In genomic region chr11:75399344-75400109, GRCh38 we compare ENCODE assay signal across 8 cellular contexts. TPM values are rescaled to one million over a fixed set of nuclear protein-coding genes. Genes with fewer than 3 reads are reported as not detected.
A peak's percentile ranks its signal among the peaks of the same experiment; 100 is the strongest.
DNase-seq lines count a peak whose midpoint lies in the region; ATAC-seq and TF ChIP-seq lines count a peak whose summit lies in the region.

TSS of gene RPS3 (plus strand) at chr11:75399518. CDS start at chr11:75399548, 30 bp downstream.

- H3K27me3 Mint-ChIP-seq in activated T-helper 1 cell treated with anti-CD3 and anti-CD28 coated beads, Interleukin-12 subunit alpha, Interleukin-12 subunit beta, Interleukin-2, Interleukin-4 antibody, amounts not matched to agents 30 ng/mL and 10 ng/mL and 1 ng/mL, durations not matched to agents 14 hours and 24 hours and 36 hours (ENCODE audit: insufficient read depth), result peaks cover 3% of the 10 kb centered on the region
- H3K27me3 Mint-ChIP-seq in natural killer cell (ENCODE audit: low read depth in 2 of 2), result peaks cover 0 to 4% of the 10 kb centered on the region in 2 donors

- H3K4me1 Mint-ChIP-seq in activated T-helper 1 cell treated with anti-CD3 and anti-CD28 coated beads, Interleukin-12 subunit alpha, Interleukin-12 subunit beta, Interleukin-2, Interleukin-4 antibody, amounts not matched to agents 30 ng/mL and 10 ng/mL and 1 ng/mL, durations not matched to agents 14 hours and 24 hours and 36 hours (ENCODE audit: low read depth), result peaks cover 51% of the 10 kb centered on the region
- peaks cover 51 to 54% of the 10 kb centered on the region in 2 donors for H3K4me1 Mint-ChIP-seq in natural killer cell

- H3K4me2 ChIP-seq in DOHH2 (ENCODE audit: low read length), result peak within 1 kb of the TSS; percentile 61

- peaks cover 48% of the 10 kb centered on the region for H3F3A ChIP-seq in DOHH2 (ENCODE audit: control insufficient read depth, insufficient read depth)

- H3K27ac ChIP-seq in DOHH2 (ENCODE audit: low read depth, low read length) (peak within 1 kb of the TSS; percentile 84), KOPT-K1 (ENCODE audit: low read depth, low read length, poor library complexity, severe bottlenecking) (peak within 1 kb of the TSS; percentile 84)

- H4K20me1 ChIP-seq in DOHH2 (ENCODE audit: control insufficient read depth, insufficient read depth, low read depth, low read length), result peaks cover 46% of the 10 kb centered on the region

- TF ChIP-seq CTCF in DOHH2 (IDR thresholded peaks at IDR 0.05; ENCODE audit: low read depth, low read length, poor library complexity, severe bottlenecking), result peak; percentile 41
- TF ChIP-seq CTCF in fibroblast of mammary gland (conservative IDR thresholded peaks at IDR 0.05; ENCODE audit: control insufficient read depth, insufficient read depth, low read depth, low read length), result no peak
- no peak for TF ChIP-seq CTCF in natural killer cell (IDR thresholded peaks at IDR 0.05)

- peak; percentile 90 for DNase-seq in RPMI7951 (ENCODE audit: low read depth)
- peak; percentile 86 for DNase-seq in activated T-helper 1 cell treated with anti-CD3 and anti-CD28 coated beads, Interleukin-12 subunit alpha, Interleukin-12 subunit beta, Interleukin-2, Interleukin-4 antibody, amounts not matched to agents 30 ng/mL and 10 ng/mL and 1 ng/mL, durations not matched to agents 14 hours and 24 hours and 36 hours (ENCODE audit: low spot score)
- peak; percentile 88 for DNase-seq in fibroblast of mammary gland (ENCODE audit: low read depth)
- DNase-seq in natural killer cell, result peak; percentile 86
- DNase-seq in stimulated activated naive CD4-positive, alpha-beta T cell treated with Interleukin-2 at 50 U/mL for 16 hours (lab: John Stamatoyannopoulos, UW), result peak; percentile 85

- H3K36me3 ChIP-seq in DOHH2 (ENCODE audit: control insufficient read depth, low read length) (peaks cover 52% of the 10 kb centered on the region), KOPT-K1 (ENCODE audit: insufficient read depth, low read length) (peaks cover 46% of the 10 kb centered on the region)

- H3K79me2 ChIP-seq in DOHH2 (ENCODE audit: control insufficient read depth, low read length), result peaks cover 56% of the 10 kb centered on the region

- no peaks in the 10 kb centered on the region for H3K9me3 Mint-ChIP-seq in activated T-helper 1 cell treated with anti-CD3 and anti-CD28 coated beads, Interleukin-12 subunit alpha, Interleukin-12 subunit beta, Interleukin-2, Interleukin-4 antibody, amounts not matched to agents 30 ng/mL and 10 ng/mL and 1 ng/mL, durations not matched to agents 14 hours and 24 hours and 36 hours
- H3K9me3 Mint-ChIP-seq in natural killer cell, result no peaks in the 10 kb centered on the region

- ATAC-seq in GM21737 (IDR thresholded peaks at IDR 0.05; ENCODE audit: unreplicated experiment), result peak; percentile 85
- peak; percentile 93 to 96 (median 95) for ATAC-seq in natural killer cell

- H3K4me3 Mint-ChIP-seq in activated T-helper 1 cell treated with anti-CD3 and anti-CD28 coated beads, Interleukin-12 subunit alpha, Interleukin-12 subunit beta, Interleukin-2, Interleukin-4 antibody, amounts not matched to agents 30 ng/mL and 10 ng/mL and 1 ng/mL, durations not matched to agents 14 hours and 24 hours and 36 hours, result peak within 1 kb of the TSS; percentile 99
- H3K4me3 Mint-ChIP-seq in natural killer cell, result peak within 1 kb of the TSS; percentile 99

- peaks cover 51% of the 10 kb centered on the region for H3K36me3 Mint-ChIP-seq in activated T-helper 1 cell treated with anti-CD3 and anti-CD28 coated beads, Interleukin-12 subunit alpha, Interleukin-12 subunit beta, Interleukin-2, Interleukin-4 antibody, amounts not matched to agents 30 ng/mL and 10 ng/mL and 1 ng/mL, durations not matched to agents 14 hours and 24 hours and 36 hours (ENCODE audit: low read depth)
- peaks cover 12% of the 10 kb centered on the region for H3K36me3 Mint-ChIP-seq in natural killer cell

- peaks cover 34% of the 10 kb centered on the region for H3K4me1 ChIP-seq in DOHH2 (ENCODE audit: control insufficient read depth, low read length)

- no peaks in the 10 kb centered on the region for H3K9me3 ChIP-seq in DOHH2 (ENCODE audit: control insufficient read depth, insufficient read depth, low read length)
- H3K9me3 ChIP-seq in KOPT-K1 (ENCODE audit: insufficient read depth, low read length, poor library complexity, severe bottlenecking), result no peaks in the 10 kb centered on the region

- peak within 1 kb of the TSS; percentile 90 for H3K27ac Mint-ChIP-seq in activated T-helper 1 cell treated with anti-CD3 and anti-CD28 coated beads, Interleukin-12 subunit alpha, Interleukin-12 subunit beta, Interleukin-2, Interleukin-4 antibody, amounts not matched to agents 30 ng/mL and 10 ng/mL and 1 ng/mL, durations not matched to agents 14 hours and 24 hours and 36 hours
- peak within 1 kb of the TSS; percentile 97 to 98 for H3K27ac Mint-ChIP-seq in natural killer cell

- H3K9me2 ChIP-seq in DOHH2 (replicated peaks; ENCODE audit: control insufficient read depth, low read length), result no peaks in the 10 kb centered on the region

- H3K27me3 ChIP-seq in DOHH2 (ENCODE audit: control insufficient read depth, low read length), result peaks cover 12% of the 10 kb centered on the region

- peak within 1 kb of the TSS; percentile 81 for H3K4me3 ChIP-seq in DOHH2 (ENCODE audit: low read length)
- peak within 1 kb of the TSS; percentile 90 for H3K4me3 ChIP-seq in fibroblast of mammary gland (ENCODE audit: control insufficient read depth, low read depth, low read length)

- intact Hi-C loops in activated T-helper 1 cell treated with anti-CD3 and anti-CD28 coated beads, Interleukin-12 subunit alpha, Interleukin-12 subunit beta, Interleukin-2, Interleukin-4 antibody, amounts not matched to agents 30 ng/mL and 10 ng/mL and 1 ng/mL, durations not matched to agents 14 hours and 24 hours and 36 hours (cut with micrococcal nuclease), result loop anchor here (1.0 to 2.0 kb wide), 6 partner anchors 9 to 450 kb away; partner anchors contain the start of genes NEU3, SPCS2 and XRRA1
- intact Hi-C loops in natural killer cell (cut with micrococcal nuclease), result no loop called here

RNA-seq across cellular contexts. Expression of gene RPS3, which starts in this region (rescaled TPM):
- total RNA-seq in RPMI7951 (2014; rRNA removed; shearing (Covaris generic)), result 1,629 and 2,029 TPM in 2 replicates
- total RNA-seq in activated T-helper 1 cell treated with anti-CD3 and anti-CD28 coated beads, Interleukin-12 subunit alpha, Interleukin-12 subunit beta, Interleukin-2, Interleukin-4 antibody, amounts not matched to agents 30 ng/mL and 10 ng/mL and 1 ng/mL, durations not matched to agents 14 hours and 24 hours and 36 hours, result 2,822 and 2,924 TPM in 2 replicates
- total RNA-seq in natural killer cell, result 1,000 to 10,000 TPM; 2,027 to 2,376 (median 2,290) TPM

Comparison
In these comparisons a context has a peak if more than half of its experiments do, and no peak if none do; other contexts are left out.
1. Peak in every context shown above with its lines: DNase-seq, ATAC-seq, H3K4me3 ChIP-seq and H3K27ac ChIP-seq.